Comparison of ENCODE assay signal across 20 cellular contexts in genomic region chr1:53599461-53599860, GRCh38.
"Had no signal": no experiment of that assay in that cellular context is flagged by ENCODE, and none has a peak within 500 bp of the region (broad histone marks: within the 10 kb centered on the region; RNA-seq: fewer than 3 reads in every experiment).

No MANE protein-coding gene starts in this region.

- DNase-seq: activated CD4-positive, alpha-beta T cell treated with anti-CD3 and anti-CD28 coated beads for 48 hours; activated CD4-positive, alpha-beta T cell treated with anti-CD3 and anti-CD28 coated beads, Interleukin-2, amount 50 U/mL, for 4 hours; activated CD8-positive, alpha-beta memory T cell treated with anti-CD3 and anti-CD28 coated beads, Interleukin-2, amount 10 ng/mL, durations not matched to agents 7 days and 5 days; activated CD8-positive, alpha-beta T cell treated with anti-CD3 and anti-CD28 coated beads, Interleukin-2, amount 10 ng/mL, durations not matched to agents 7 days and 5 days; activated naive CD4-positive, alpha-beta T cell treated with Interleukin-2 at 50 U/mL for 16 hours; activated T-cell treated with anti-CD3 and anti-CD28 coated beads, Interleukin-2, amount 50 U/mL, for 48 hours; brain microvascular endothelial cell; MG63; MV-4-11; NCI-H1092 treated with DMSO at 0.1 percent for 48 hours; NCI-H1417 treated with DMSO at 0.1 percent for 48 hours; NCI-H1694; NCI-H2029 treated with DMSO at 0.1 percent for 48 hours; NCI-H345; NCI-H510A; NCI-H526 treated with DMSO at 0.1 percent for 48 hours; NCI-H82; SHP77 treated with DMSO at 0.1 percent for 48 hours had no signal

- H3K9me3 ChIP-seq: MG63, Peyer's patch had no signal

- H3K4me3 ChIP-seq: cardiac muscle cell, MG63, Peyer's patch had no signal

- H3K27me3 ChIP-seq: brain microvascular endothelial cell, cardiac muscle cell, MG63, Peyer's patch had no signal

- H3K4me1 ChIP-seq: Peyer's patch had no signal

- H3K27ac ChIP-seq: brain microvascular endothelial cell, cardiac muscle cell, Peyer's patch had no signal

- H3K36me3 ChIP-seq: cardiac muscle cell, MG63, Peyer's patch had no signal

- ATAC-seq: activated CD8-positive, alpha-beta memory T cell treated with anti-CD3 and anti-CD28 coated beads, Interleukin-2, amount 10 ng/mL, durations not matched to agents 7 days and 5 days; activated CD8-positive, alpha-beta T cell treated with anti-CD3 and anti-CD28 coated beads, Interleukin-2, amount 10 ng/mL, durations not matched to agents 7 days and 5 days had no signal
